Comparison of ENCODE assay signal across 15 cellular contexts in the genomic region with DNA sequence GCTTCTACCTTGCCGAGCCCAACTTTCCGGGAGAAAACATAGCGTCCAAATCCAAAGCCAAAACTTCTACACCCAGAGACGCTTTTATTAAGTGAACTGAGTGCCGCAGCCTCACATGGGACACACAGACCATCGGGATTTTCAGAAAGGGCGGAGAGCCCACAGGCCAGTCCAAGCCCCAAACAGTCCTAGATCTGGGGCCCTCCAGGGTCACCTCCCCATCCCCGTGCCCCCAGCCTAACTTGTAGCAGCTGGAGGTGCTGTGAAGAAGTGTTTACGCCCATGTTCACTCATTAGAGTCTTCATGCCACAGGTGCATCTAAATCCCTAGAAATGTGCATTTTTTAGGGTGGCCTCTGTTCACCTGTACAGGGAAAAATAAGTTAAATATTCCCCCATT. TPM values are rescaled to one million over a fixed set of nuclear protein-coding genes. Genes with fewer than 3 reads are reported as not detected.
DNase-seq lines count a peak whose midpoint lies in the region; ATAC-seq and TF ChIP-seq lines count a peak whose summit lies in the region.
"Had no signal": no experiment of that assay in that cellular context is flagged by ENCODE, and none has a peak within 500 bp of the region (broad histone marks: within the 10 kb centered on the region; RNA-seq: fewer than 3 reads in every experiment).

No MANE protein-coding gene starts in this region.

- intact Hi-C loops in left ventricle myocardium superior (cut with micrococcal nuclease) (no loop called here), Right ventricle myocardium superior (cut with DNase I) (no loop called here), psoas muscle (cut with DNase I) (no loop called here)

- H3K4me3 ChIP-seq in psoas muscle = no peak overlapping the region
- H3K4me3 ChIP-seq: A549 had no signal

- no peak for TF ChIP-seq CTCF in glutamatergic neuron (IDR thresholded peaks at IDR 0.05; ENCODE audit: partially characterized antibody, unreplicated experiment)
- no peak for TF ChIP-seq CTCF in psoas muscle (IDR thresholded peaks at IDR 0.05)

- WGBS in psoas muscle, 3 donors = 92 to 96% (median 96%) methylated on average over 9 of the region's 9 CpGs

- ATAC-seq in left ventricle myocardium superior = no peak
- ATAC-seq in Right ventricle myocardium superior (ENCODE audit: poor library complexity) = no peak
- no peak for ATAC-seq in psoas muscle
- ATAC-seq: A549, HCT116 had no signal

- no peaks in the 10 kb centered on the region for H3K27me3 ChIP-seq in psoas muscle (ENCODE audit: insufficient read depth in 3 of 3, low read length in 2 of 3)
- H3K27me3 ChIP-seq: BE2C had no signal

- H3K4me1 Mint-ChIP-seq in glutamatergic neuron (ENCODE audit: low read depth, unreplicated experiment) = peaks cover 33% of the 10 kb centered on the region

- peak; percentile 7 for DNase-seq in left ventricle myocardium superior
- no peak for DNase-seq in Right ventricle myocardium superior
- no peak for DNase-seq in glutamatergic neuron
- DNase-seq in psoas muscle = peak in 1 of 2 donors; percentile 10
- no peak for DNase-seq in NCI-H345 treated with DMSO at 0.1 percent for 48 hours (lab: John Stamatoyannopoulos, UW; ENCODE audit: unreplicated experiment)
- no peak for DNase-seq in stimulated activated CD4-positive, alpha-beta T cell treated with anti-CD3 and anti-CD28 coated beads, Interleukin-4, amount 100 ng/mL, for 1 hour
- DNase-seq: BE2C; Caco-2; CD8-positive, alpha-beta memory T cell; DND-41; GDM1 had no signal

- peaks cover 0 to 63% of the 10 kb centered on the region in 2 donors for H3K36me3 ChIP-seq in psoas muscle (ENCODE audit: insufficient read depth in 1 of 2, low read depth in 1 of 2)

- no peaks in the 10 kb centered on the region for H3K9me3 ChIP-seq in psoas muscle
- H3K9me3 ChIP-seq: A549, BE2C, Caco-2 had no signal

- H3K27ac ChIP-seq in psoas muscle = peak overlapping the region; percentile 9
- H3K27ac ChIP-seq: A549, C4-2B, HL-60 had no signal

- peaks cover 17% of the 10 kb centered on the region for H3K27me3 Mint-ChIP-seq in glutamatergic neuron (ENCODE audit: unreplicated experiment)
- H3K27me3 Mint-ChIP-seq: CD8-positive, alpha-beta memory T cell had no signal

- H3K4me3 Mint-ChIP-seq in glutamatergic neuron (ENCODE audit: unreplicated experiment) = no peak overlapping the region
- H3K4me3 Mint-ChIP-seq: CD8-positive, alpha-beta memory T cell had no signal

- no peaks in the 10 kb centered on the region for H3K4me1 ChIP-seq in psoas muscle
- H3K4me1 ChIP-seq: Caco-2 had no signal

- peaks cover 31% of the 10 kb centered on the region for H3K9me3 Mint-ChIP-seq in glutamatergic neuron (ENCODE audit: unreplicated experiment)
- H3K9me3 Mint-ChIP-seq: CD8-positive, alpha-beta memory T cell had no signal

- peak overlapping the region; percentile 20 for H3K27ac Mint-ChIP-seq in glutamatergic neuron (ENCODE audit: unreplicated experiment)
- H3K27ac Mint-ChIP-seq: CD8-positive, alpha-beta memory T cell had no signal

- no peaks in the 10 kb centered on the region for H3K36me3 Mint-ChIP-seq in glutamatergic neuron (ENCODE audit: unreplicated experiment)

RNA-seq across cellular contexts. Expression of a gene that starts 14.1 kb away (rescaled TPM):
- total RNA-seq in left ventricle myocardium superior (4.1 TPM), Right ventricle myocardium superior (4.1 TPM), glutamatergic neuron (ENCODE audit: unreplicated experiment) (15.9 TPM), psoas muscle (1 to 10 TPM in 3 of 4 donors, under 1 TPM in 1; 0.97 to 2.4 (median 1.6) TPM)
- polyA plus RNA-seq in psoas muscle = 1 to 10 TPM in 2 of 3 donors, under 1 TPM in 1; 0.97 to 1.7 (median 1.7) TPM
